Comparison of ENCODE assay signal across 13 cellular contexts in genomic region chr9:5499889-5500398, GRCh38. TPM values are rescaled to one million over a fixed set of nuclear protein-coding genes. Genes with fewer than 3 reads are reported as not detected.
DNase-seq lines count a peak whose midpoint lies in the region; ATAC-seq and TF ChIP-seq lines count a peak whose summit lies in the region.
"Had no signal": no experiment of that assay in that cellular context is flagged by ENCODE, and none has a peak within 500 bp of the region (broad histone marks: within the 10 kb centered on the region; RNA-seq: fewer than 3 reads in every experiment).

No MANE protein-coding gene starts in this region.

- no peak overlapping the region for H3K27ac Mint-ChIP-seq in activated T-helper 17 cell treated with anti-CD3 and anti-CD28 coated beads, Interleukin-2, amount 50 U/mL, for 72 hours
- no peak overlapping the region for H3K27ac Mint-ChIP-seq in Calu3 (ENCODE audit: unreplicated experiment)
- H3K27ac Mint-ChIP-seq: activated naive CD8-positive, alpha-beta T cell treated with anti-CD3 and anti-CD28 coated beads, Interleukin-2, amount 50 U/mL, for 24 hours; CD4-positive, CD25-positive, alpha-beta regulatory T cell had no signal

- intact Hi-C loops in body of pancreas (cut with DNase I): no loop called here
- intact Hi-C loops in Calu3 (cut with micrococcal nuclease; ENCODE audit: unreplicated experiment): no loop called here

- H3K9me3 Mint-ChIP-seq in activated T-helper 17 cell treated with anti-CD3 and anti-CD28 coated beads, Interleukin-2, amount 50 U/mL, for 72 hours: peaks cover 6% of the 10 kb centered on the region
- H3K9me3 Mint-ChIP-seq in Calu3 (ENCODE audit: low read depth, unreplicated experiment): peaks cover 10% of the 10 kb centered on the region

- no peaks in the 10 kb centered on the region for H3K9me3 ChIP-seq in body of pancreas
- H3K9me3 ChIP-seq: tibial artery had no signal

- no peak overlapping the region for H3K4me3 Mint-ChIP-seq in activated T-helper 17 cell treated with anti-CD3 and anti-CD28 coated beads, Interleukin-2, amount 50 U/mL, for 72 hours
- H3K4me3 Mint-ChIP-seq in Calu3 (ENCODE audit: low read depth, unreplicated experiment): no peak overlapping the region
- H3K4me3 Mint-ChIP-seq: activated naive CD8-positive, alpha-beta T cell treated with anti-CD3 and anti-CD28 coated beads, Interleukin-2, amount 50 U/mL, for 24 hours; CD4-positive, CD25-positive, alpha-beta regulatory T cell had no signal

- no TSS peak for BruUV-seq in Calu3 (replicated peaks; lab: Mats Ljungman, UMichigan)

- no peaks in the 10 kb centered on the region for H3K27me3 Mint-ChIP-seq in activated T-helper 17 cell treated with anti-CD3 and anti-CD28 coated beads, Interleukin-2, amount 50 U/mL, for 72 hours
- H3K27me3 Mint-ChIP-seq in Calu3 (ENCODE audit: unreplicated experiment): no peaks in the 10 kb centered on the region

- 52 to 81% methylated on average over 4 of the region's 4 CpGs for WGBS in body of pancreas, 2 donors

- peaks cover 7% of the 10 kb centered on the region for H3K4me1 Mint-ChIP-seq in activated T-helper 17 cell treated with anti-CD3 and anti-CD28 coated beads, Interleukin-2, amount 50 U/mL, for 72 hours
- H3K4me1 Mint-ChIP-seq in Calu3 (ENCODE audit: low read depth, unreplicated experiment): no peaks in the 10 kb centered on the region

- H3K27me3 ChIP-seq in body of pancreas: no peaks in the 10 kb centered on the region
- H3K27me3 ChIP-seq: tibial artery had no signal

- no peak for TF ChIP-seq POLR2A in body of pancreas (IDR thresholded peaks at IDR 0.05)

- DNase-seq in AG10803 (ENCODE audit: low read depth) (peak; percentile 30), Kasumi-1 (lab: John Stamatoyannopoulos, UW) (peak; percentile 50 to 56), body of pancreas (peak in 2 of 4 donors; percentile 14 to 33), kidney tubule cell (ENCODE audit: low spot score) (peak; percentile 52), Calu3 (no peak)
- DNase-seq in stimulated activated CD4-positive, alpha-beta T cell treated with anti-CD3 and anti-CD28 coated beads, Interleukin-12 subunit alpha, Interleukin-12 subunit beta, amount 100 ng/mL, for 4 hours: no peak
- DNase-seq: activated naive CD8-positive, alpha-beta T cell treated with anti-CD3 and anti-CD28 coated beads, Interleukin-2, amount 50 U/mL, for 24 hours; CD4-positive, CD25-positive, alpha-beta regulatory T cell; NCI-H187 treated with DMSO at 0.1 percent for 48 hours; WERI-Rb-1 had no signal

- TF ChIP-seq CTCF in AG10803 (conservative IDR thresholded peaks at IDR 0.05; ENCODE audit: low read length) (no peak), body of pancreas (IDR thresholded peaks at IDR 0.05) (no peak), Calu3 (IDR thresholded peaks at IDR 0.05; ENCODE audit: unreplicated experiment) (no peak)

- CTCF ChIA-PET in Calu3 (lab: Charles Lee): no interaction called here

- H3K4me3 ChIP-seq in AG10803 (ENCODE audit: low read length): no peak overlapping the region
- H3K4me3 ChIP-seq in body of pancreas: no peak overlapping the region
- H3K4me3 ChIP-seq: tibial artery had no signal

- no peaks in the 10 kb centered on the region for H3K4me1 ChIP-seq in body of pancreas
- H3K4me1 ChIP-seq: tibial artery had no signal

- H3K36me3 Mint-ChIP-seq in activated T-helper 17 cell treated with anti-CD3 and anti-CD28 coated beads, Interleukin-2, amount 50 U/mL, for 72 hours (ENCODE audit: low read depth): no peaks in the 10 kb centered on the region
- H3K36me3 Mint-ChIP-seq in Calu3 (ENCODE audit: insufficient read depth, unreplicated experiment): no peaks in the 10 kb centered on the region
- H3K36me3 Mint-ChIP-seq: CD4-positive, CD25-positive, alpha-beta regulatory T cell had no signal

- no peaks in the 10 kb centered on the region for H3K36me3 ChIP-seq in body of pancreas (replicated peaks in 1 of 2; ENCODE audit: insufficient read depth in 1 of 2, low read depth in 2 of 2)
- H3K36me3 ChIP-seq: tibial artery, WERI-Rb-1 had no signal

- ATAC-seq in body of pancreas (peak; percentile 33), GM18502 (IDR thresholded peaks at IDR 0.05; ENCODE audit: poor library complexity, unreplicated experiment) (no peak)
- no peak for ATAC-seq in activated T-helper 17 cell treated with anti-CD3 and anti-CD28 coated beads, Interleukin-2, amount 50 U/mL, for 72 hours (replicated peaks)
- ATAC-seq: activated naive CD8-positive, alpha-beta T cell treated with anti-CD3 and anti-CD28 coated beads, Interleukin-2, amount 50 U/mL, for 24 hours had no signal

- H3K27ac ChIP-seq in body of pancreas: peak overlapping the region in 1 of 4 donors; percentile 3
- H3K27ac ChIP-seq: tibial artery, WERI-Rb-1 had no signal

RNA-seq across cellular contexts. Expression of gene PDCD1LG2, which starts 10.4 kb away (rescaled TPM):
- total RNA-seq in body of pancreas: 1 to 10 TPM in 1 of 2 donors, under 1 TPM in 1; 0.99 to 1.3 TPM
- total RNA-seq in activated T-helper 17 cell treated with anti-CD3 and anti-CD28 coated beads, Interleukin-2, amount 50 U/mL, for 72 hours: 1 to 10 TPM; 1.2 to 1.5 TPM
- total RNA-seq in Calu3 (2022): not detected in 2 replicates

RNA-seq across cellular contexts. Expression of gene CD274, which starts 49.6 kb away (rescaled TPM):
- 1 to 10 TPM; 1.6 to 3.6 TPM for total RNA-seq in body of pancreas
- total RNA-seq in activated T-helper 17 cell treated with anti-CD3 and anti-CD28 coated beads, Interleukin-2, amount 50 U/mL, for 72 hours: 10 to 100 TPM; 35.2 to 42.2 TPM
- 1.9 and 3.6 TPM in 2 replicates for total RNA-seq in Calu3 (2022)

Comparison
In these comparisons a context has a peak if more than half of its experiments do, and no peak if none do; other contexts are left out.
1. DNase-seq: peak in AG10803 (single experiment), Kasumi-1 (2 of 2) and kidney tubule cell (single experiment); none in Calu3 (single experiment) and stimulated activated CD4-positive, alpha-beta T cell treated with anti-CD3 and anti-CD28 coated beads, Interleukin-12 subunit alpha, Interleukin-12 subunit beta, amount 100 ng/mL, for 4 hours (single experiment).